1 cellular context compared by ENCODE assay signal in the genomic region with DNA sequence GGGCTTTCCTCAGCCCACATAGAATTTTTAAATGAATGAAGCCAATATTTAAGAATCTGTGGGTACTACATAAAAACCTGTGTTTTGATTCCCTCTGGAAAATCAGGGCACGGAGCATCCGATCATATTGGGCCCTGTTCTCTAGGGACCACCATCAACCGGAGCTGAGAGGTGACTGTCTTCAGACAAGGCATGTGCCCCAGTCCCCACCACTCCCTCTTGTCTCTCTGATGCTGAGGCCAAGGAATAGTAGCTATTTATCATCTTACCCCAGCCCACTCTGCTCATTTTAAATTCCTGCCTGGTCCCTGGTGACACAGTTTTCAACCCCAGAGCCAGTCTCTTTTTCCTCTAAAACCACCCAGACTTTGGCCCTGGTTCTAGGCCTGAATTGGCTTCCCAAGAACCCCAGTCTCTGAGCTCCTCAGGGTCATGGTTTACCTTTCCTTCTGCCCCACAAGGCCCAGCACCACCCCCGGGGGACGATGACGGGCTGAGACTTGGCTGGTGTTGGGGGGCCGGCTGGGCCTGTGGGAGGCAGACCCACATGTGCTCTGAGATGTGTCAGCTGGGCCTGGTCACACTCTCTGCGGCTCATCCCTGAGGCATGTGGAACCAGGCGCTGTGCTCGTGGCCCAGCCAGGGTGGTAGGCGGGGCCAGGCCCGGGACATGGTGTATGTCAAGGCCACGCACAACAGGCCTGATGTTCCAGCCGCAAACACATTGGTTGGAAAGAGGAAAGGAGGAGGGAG.
TF ChIP-seq lines count a peak whose summit lies in the region.

No MANE protein-coding gene starts in this region.

TF ChIP-seq in HepG2, 621 proteins besides CTCF, POLR2A, EP300 and RAD21 (continued from another document and continues in another):
- TF ChIP-seq, protein P1, sequence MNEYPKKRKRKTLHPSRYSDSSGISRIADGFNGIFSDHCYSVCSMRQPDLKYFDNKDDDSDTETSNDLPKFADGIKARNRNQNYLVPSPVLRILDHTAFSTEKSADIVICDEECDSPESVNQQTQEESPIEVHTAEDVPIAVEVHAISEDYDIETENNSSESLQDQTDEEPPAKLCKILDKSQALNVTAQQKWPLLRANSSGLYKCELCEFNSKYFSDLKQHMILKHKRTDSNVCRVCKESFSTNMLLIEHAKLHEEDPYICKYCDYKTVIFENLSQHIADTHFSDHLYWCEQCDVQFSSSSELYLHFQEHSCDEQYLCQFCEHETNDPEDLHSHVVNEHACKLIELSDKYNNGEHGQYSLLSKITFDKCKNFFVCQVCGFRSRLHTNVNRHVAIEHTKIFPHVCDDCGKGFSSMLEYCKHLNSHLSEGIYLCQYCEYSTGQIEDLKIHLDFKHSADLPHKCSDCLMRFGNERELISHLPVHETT (CRISPR knock-in tag; conservative IDR thresholded peaks at IDR 0.05), result peak; percentile 92; the same call in 1 of the 2 replicates
- TF ChIP-seq ZNF317 (CRISPR knock-in tag; IDR thresholded peaks at IDR 0.05) (peak; percentile 91), SP2 (CRISPR knock-in tag; IDR thresholded peaks at IDR 0.05) (peak; percentile 65), ZNF660 (CRISPR knock-in tag; IDR thresholded peaks at IDR 0.05; ENCODE audit: borderline replicate concordance, low read depth) (peak; percentile 97; the same call in 1 of the 2 replicates), TARDBP (CRISPR knock-in tag; IDR thresholded peaks at IDR 0.05) (peak; percentile 98), CCAR2 (optimal IDR thresholded peaks at IDR 0.05; ENCODE audit: low read depth, low read length) (no peak), HNRNPLL (IDR thresholded peaks at IDR 0.05; ENCODE audit: low read depth, low read length, poor library complexity, severe bottlenecking) (peak; percentile 60), CREM (IDR thresholded peaks at IDR 0.05) (no peak), CREM (CRISPR knock-in tag; IDR thresholded peaks at IDR 0.05) (no peak), ZNF180 (CRISPR knock-in tag; IDR thresholded peaks at IDR 0.05; ENCODE audit: borderline replicate concordance, low read depth) (peak; percentile 100; the same call in 1 of the 2 replicates), ZNF552 (CRISPR knock-in tag; IDR thresholded peaks at IDR 0.05; ENCODE audit: borderline replicate concordance) (peak; percentile 99), ZNF547 (CRISPR knock-in tag; IDR thresholded peaks at IDR 0.05) (peak; percentile 100), SOX6 (IDR thresholded peaks at IDR 0.05) (no peak), SOX6 (CRISPR knock-in tag; IDR thresholded peaks at IDR 0.05) (no peak), SP140L (CRISPR knock-in tag; IDR thresholded peaks at IDR 0.05; ENCODE audit: borderline replicate concordance) (peak; percentile 24; the same call in 1 of the 2 replicates), SIX1 (CRISPR knock-in tag; IDR thresholded peaks at IDR 0.05; ENCODE audit: borderline replicate concordance) (peak; percentile 77), ZNF543 (CRISPR knock-in tag; IDR thresholded peaks at IDR 0.05) (peak; percentile 97), RFXANK (CRISPR knock-in tag; IDR thresholded peaks at IDR 0.05) (no peak; the same call in 1 of the 2 replicates), SKI (IDR thresholded peaks at IDR 0.05; ENCODE audit: partially characterized antibody) (peak; percentile 71), REXO4 (CRISPR knock-in tag; IDR thresholded peaks at IDR 0.05; ENCODE audit: borderline replicate concordance) (peak; percentile 98), TBP (CRISPR knock-in tag; IDR thresholded peaks at IDR 0.05) (no peak), PAWR (CRISPR knock-in tag; IDR thresholded peaks at IDR 0.05; ENCODE audit: borderline replicate concordance) (no peak; the same call in 1 of the 2 replicates)
- TF ChIP-seq, protein P2, sequence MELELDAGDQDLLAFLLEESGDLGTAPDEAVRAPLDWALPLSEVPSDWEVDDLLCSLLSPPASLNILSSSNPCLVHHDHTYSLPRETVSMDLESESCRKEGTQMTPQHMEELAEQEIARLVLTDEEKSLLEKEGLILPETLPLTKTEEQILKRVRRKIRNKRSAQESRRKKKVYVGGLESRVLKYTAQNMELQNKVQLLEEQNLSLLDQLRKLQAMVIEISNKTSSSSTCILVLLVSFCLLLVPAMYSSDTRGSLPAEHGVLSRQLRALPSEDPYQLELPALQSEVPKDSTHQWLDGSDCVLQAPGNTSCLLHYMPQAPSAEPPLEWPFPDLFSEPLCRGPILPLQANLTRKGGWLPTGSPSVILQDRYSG (CRISPR knock-in tag; IDR thresholded peaks at IDR 0.05), result peak; percentile 100
- TF ChIP-seq, protein P3, sequence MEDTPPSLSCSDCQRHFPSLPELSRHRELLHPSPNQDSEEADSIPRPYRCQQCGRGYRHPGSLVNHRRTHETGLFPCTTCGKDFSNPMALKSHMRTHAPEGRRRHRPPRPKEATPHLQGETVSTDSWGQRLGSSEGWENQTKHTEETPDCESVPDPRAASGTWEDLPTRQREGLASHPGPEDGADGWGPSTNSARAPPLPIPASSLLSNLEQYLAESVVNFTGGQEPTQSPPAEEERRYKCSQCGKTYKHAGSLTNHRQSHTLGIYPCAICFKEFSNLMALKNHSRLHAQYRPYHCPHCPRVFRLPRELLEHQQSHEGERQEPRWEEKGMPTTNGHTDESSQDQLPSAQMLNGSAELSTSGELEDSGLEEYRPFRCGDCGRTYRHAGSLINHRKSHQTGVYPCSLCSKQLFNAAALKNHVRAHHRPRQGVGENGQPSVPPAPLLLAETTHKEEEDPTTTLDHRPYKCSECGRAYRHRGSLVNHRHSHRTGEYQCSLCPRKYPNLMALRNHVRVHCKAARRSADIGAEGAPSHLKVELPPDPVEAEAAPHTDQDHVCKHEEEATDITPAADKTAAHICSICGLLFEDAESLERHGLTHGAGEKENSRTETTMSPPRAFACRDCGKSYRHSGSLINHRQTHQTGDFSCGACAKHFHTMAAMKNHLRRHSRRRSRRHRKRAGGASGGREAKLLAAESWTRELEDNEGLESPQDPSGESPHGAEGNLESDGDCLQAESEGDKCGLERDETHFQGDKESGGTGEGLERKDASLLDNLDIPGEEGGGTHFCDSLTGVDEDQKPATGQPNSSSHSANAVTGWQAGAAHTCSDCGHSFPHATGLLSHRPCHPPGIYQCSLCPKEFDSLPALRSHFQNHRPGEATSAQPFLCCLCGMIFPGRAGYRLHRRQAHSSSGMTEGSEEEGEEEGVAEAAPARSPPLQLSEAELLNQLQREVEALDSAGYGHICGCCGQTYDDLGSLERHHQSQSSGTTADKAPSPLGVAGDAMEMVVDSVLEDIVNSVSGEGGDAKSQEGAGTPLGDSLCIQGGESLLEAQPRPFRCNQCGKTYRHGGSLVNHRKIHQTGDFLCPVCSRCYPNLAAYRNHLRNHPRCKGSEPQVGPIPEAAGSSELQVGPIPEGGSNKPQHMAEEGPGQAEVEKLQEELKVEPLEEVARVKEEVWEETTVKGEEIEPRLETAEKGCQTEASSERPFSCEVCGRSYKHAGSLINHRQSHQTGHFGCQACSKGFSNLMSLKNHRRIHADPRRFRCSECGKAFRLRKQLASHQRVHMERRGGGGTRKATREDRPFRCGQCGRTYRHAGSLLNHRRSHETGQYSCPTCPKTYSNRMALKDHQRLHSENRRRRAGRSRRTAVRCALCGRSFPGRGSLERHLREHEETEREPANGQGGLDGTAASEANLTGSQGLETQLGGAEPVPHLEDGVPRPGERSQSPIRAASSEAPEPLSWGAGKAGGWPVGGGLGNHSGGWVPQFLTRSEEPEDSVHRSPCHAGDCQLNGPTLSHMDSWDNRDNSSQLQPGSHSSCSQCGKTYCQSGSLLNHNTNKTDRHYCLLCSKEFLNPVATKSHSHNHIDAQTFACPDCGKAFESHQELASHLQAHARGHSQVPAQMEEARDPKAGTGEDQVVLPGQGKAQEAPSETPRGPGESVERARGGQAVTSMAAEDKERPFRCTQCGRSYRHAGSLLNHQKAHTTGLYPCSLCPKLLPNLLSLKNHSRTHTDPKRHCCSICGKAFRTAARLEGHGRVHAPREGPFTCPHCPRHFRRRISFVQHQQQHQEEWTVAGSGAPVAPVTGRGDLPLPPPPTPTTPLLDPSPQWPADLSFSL (CRISPR knock-in tag; IDR thresholded peaks at IDR 0.05), result no peak
- TF ChIP-seq, protein P4, sequence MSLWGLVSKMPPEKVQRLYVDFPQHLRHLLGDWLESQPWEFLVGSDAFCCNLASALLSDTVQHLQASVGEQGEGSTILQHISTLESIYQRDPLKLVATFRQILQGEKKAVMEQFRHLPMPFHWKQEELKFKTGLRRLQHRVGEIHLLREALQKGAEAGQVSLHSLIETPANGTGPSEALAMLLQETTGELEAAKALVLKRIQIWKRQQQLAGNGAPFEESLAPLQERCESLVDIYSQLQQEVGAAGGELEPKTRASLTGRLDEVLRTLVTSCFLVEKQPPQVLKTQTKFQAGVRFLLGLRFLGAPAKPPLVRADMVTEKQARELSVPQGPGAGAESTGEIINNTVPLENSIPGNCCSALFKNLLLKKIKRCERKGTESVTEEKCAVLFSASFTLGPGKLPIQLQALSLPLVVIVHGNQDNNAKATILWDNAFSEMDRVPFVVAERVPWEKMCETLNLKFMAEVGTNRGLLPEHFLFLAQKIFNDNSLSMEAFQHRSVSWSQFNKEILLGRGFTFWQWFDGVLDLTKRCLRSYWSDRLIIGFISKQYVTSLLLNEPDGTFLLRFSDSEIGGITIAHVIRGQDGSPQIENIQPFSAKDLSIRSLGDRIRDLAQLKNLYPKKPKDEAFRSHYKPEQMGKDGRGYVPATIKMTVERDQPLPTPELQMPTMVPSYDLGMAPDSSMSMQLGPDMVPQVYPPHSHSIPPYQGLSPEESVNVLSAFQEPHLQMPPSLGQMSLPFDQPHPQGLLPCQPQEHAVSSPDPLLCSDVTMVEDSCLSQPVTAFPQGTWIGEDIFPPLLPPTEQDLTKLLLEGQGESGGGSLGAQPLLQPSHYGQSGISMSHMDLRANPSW (CRISPR knock-in tag; IDR thresholded peaks at IDR 0.05; ENCODE audit: borderline replicate concordance), result peak; percentile 19; the same call in 1 of the 2 replicates
- TF ChIP-seq, protein P5, sequence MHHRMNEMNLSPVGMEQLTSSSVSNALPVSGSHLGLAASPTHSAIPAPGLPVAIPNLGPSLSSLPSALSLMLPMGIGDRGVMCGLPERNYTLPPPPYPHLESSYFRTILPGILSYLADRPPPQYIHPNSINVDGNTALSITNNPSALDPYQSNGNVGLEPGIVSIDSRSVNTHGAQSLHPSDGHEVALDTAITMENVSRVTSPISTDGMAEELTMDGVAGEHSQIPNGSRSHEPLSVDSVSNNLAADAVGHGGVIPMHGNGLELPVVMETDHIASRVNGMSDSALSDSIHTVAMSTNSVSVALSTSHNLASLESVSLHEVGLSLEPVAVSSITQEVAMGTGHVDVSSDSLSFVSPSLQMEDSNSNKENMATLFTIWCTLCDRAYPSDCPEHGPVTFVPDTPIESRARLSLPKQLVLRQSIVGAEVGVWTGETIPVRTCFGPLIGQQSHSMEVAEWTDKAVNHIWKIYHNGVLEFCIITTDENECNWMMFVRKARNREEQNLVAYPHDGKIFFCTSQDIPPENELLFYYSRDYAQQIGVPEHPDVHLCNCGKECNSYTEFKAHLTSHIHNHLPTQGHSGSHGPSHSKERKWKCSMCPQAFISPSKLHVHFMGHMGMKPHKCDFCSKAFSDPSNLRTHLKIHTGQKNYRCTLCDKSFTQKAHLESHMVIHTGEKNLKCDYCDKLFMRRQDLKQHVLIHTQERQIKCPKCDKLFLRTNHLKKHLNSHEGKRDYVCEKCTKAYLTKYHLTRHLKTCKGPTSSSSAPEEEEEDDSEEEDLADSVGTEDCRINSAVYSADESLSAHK (CRISPR knock-in tag; IDR thresholded peaks at IDR 0.05; ENCODE audit: borderline replicate concordance), result no peak
- TF ChIP-seq, protein P6, sequence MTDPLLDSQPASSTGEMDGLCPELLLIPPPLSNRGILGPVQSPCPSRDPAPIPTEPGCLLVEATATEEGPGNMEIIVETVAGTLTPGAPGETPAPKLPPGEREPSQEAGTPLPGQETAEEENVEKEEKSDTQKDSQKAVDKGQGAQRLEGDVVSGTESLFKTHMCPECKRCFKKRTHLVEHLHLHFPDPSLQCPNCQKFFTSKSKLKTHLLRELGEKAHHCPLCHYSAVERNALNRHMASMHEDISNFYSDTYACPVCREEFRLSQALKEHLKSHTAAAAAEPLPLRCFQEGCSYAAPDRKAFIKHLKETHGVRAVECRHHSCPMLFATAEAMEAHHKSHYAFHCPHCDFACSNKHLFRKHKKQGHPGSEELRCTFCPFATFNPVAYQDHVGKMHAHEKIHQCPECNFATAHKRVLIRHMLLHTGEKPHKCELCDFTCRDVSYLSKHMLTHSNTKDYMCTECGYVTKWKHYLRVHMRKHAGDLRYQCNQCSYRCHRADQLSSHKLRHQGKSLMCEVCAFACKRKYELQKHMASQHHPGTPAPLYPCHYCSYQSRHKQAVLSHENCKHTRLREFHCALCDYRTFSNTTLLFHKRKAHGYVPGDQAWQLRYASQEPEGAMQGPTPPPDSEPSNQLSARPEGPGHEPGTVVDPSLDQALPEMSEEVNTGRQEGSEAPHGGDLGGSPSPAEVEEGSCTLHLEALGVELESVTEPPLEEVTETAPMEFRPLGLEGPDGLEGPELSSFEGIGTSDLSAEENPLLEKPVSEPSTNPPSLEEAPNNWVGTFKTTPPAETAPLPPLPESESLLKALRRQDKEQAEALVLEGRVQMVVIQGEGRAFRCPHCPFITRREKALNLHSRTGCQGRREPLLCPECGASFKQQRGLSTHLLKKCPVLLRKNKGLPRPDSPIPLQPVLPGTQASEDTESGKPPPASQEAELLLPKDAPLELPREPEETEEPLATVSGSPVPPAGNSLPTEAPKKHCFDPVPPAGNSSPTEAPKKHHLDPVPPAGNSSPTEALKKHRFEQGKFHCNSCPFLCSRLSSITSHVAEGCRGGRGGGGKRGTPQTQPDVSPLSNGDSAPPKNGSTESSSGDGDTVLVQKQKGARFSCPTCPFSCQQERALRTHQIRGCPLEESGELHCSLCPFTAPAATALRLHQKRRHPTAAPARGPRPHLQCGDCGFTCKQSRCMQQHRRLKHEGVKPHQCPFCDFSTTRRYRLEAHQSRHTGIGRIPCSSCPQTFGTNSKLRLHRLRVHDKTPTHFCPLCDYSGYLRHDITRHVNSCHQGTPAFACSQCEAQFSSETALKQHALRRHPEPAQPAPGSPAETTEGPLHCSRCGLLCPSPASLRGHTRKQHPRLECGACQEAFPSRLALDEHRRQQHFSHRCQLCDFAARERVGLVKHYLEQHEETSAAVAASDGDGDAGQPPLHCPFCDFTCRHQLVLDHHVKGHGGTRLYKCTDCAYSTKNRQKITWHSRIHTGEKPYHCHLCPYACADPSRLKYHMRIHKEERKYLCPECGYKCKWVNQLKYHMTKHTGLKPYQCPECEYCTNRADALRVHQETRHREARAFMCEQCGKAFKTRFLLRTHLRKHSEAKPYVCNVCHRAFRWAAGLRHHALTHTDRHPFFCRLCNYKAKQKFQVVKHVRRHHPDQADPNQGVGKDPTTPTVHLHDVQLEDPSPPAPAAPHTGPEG (CRISPR knock-in tag; IDR thresholded peaks at IDR 0.05), result peak; percentile 94
- TF ChIP-seq, protein P7, sequence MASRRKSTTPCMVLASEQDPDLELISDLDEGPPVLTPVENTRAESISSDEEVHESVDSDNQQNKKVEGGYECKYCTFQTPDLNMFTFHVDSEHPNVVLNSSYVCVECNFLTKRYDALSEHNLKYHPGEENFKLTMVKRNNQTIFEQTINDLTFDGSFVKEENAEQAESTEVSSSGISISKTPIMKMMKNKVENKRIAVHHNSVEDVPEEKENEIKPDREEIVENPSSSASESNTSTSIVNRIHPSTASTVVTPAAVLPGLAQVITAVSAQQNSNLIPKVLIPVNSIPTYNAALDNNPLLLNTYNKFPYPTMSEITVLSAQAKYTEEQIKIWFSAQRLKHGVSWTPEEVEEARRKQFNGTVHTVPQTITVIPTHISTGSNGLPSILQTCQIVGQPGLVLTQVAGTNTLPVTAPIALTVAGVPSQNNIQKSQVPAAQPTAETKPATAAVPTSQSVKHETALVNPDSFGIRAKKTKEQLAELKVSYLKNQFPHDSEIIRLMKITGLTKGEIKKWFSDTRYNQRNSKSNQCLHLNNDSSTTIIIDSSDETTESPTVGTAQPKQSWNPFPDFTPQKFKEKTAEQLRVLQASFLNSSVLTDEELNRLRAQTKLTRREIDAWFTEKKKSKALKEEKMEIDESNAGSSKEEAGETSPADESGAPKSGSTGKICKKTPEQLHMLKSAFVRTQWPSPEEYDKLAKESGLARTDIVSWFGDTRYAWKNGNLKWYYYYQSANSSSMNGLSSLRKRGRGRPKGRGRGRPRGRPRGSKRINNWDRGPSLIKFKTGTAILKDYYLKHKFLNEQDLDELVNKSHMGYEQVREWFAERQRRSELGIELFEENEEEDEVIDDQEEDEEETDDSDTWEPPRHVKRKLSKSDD (CRISPR knock-in tag; IDR thresholded peaks at IDR 0.05; ENCODE audit: low read depth), result peak; percentile 94; the same call in 1 of the 2 replicates
